In genomic region chr12:124448955-124449622, GRCh38 we compare ENCODE assay signal across 12 cellular contexts.
"Had no signal": no experiment of that assay in that cellular context is flagged by ENCODE, and none has a peak within 500 bp of the region (broad histone marks: within the 10 kb centered on the region; RNA-seq: fewer than 3 reads in every experiment).

No MANE protein-coding gene starts in this region.

- H3K4me3 Mint-ChIP-seq: activated naive CD4-positive, alpha-beta T cell treated with anti-CD3 and anti-CD28 coated beads for 36 hours; activated T-helper 17 cell treated with anti-CD3 and anti-CD28 coated beads, Interleukin-2, amount 50 U/mL, for 72 hours had no signal

- H3K27ac Mint-ChIP-seq: activated naive CD4-positive, alpha-beta T cell treated with anti-CD3 and anti-CD28 coated beads for 36 hours; activated T-helper 17 cell treated with anti-CD3 and anti-CD28 coated beads, Interleukin-2, amount 50 U/mL, for 72 hours had no signal

- H3K9me3 ChIP-seq: ovary, uterus had no signal

- H3K4me3 ChIP-seq: ovary, uterus had no signal

- H3K27me3 ChIP-seq: ovary, uterus had no signal

- H3K27me3 Mint-ChIP-seq: activated T-helper 17 cell treated with anti-CD3 and anti-CD28 coated beads, Interleukin-2, amount 50 U/mL, for 72 hours; naive thymus-derived CD8-positive, alpha-beta T cell had no signal

- H3K9me3 Mint-ChIP-seq: activated naive CD4-positive, alpha-beta T cell treated with anti-CD3 and anti-CD28 coated beads for 36 hours; activated T-helper 17 cell treated with anti-CD3 and anti-CD28 coated beads, Interleukin-2, amount 50 U/mL, for 72 hours; naive thymus-derived CD8-positive, alpha-beta T cell had no signal

- H3K27ac ChIP-seq: ovary, uterus had no signal

- ATAC-seq: activated T-helper 17 cell treated with anti-CD3 and anti-CD28 coated beads, Interleukin-2, amount 50 U/mL, for 72 hours; left colon; naive thymus-derived CD8-positive, alpha-beta T cell had no signal

- DNase-seq: activated CD8-positive, alpha-beta memory T cell treated with anti-CD3 and anti-CD28 coated beads for 24 hours; activated naive CD4-positive, alpha-beta T cell treated with anti-CD3 and anti-CD28 coated beads for 36 hours; amniotic stem cell; cerebellar nuclear complex; left colon; mammary epithelial cell; naive thymus-derived CD8-positive, alpha-beta T cell; ovary; small intestine; T-helper 9 cell; uterus had no signal

- H3K36me3 ChIP-seq: ovary, uterus had no signal

- FAIRE-seq: small intestine had no signal
